11 cellular contexts compared by ENCODE assay signal in the genomic region with DNA sequence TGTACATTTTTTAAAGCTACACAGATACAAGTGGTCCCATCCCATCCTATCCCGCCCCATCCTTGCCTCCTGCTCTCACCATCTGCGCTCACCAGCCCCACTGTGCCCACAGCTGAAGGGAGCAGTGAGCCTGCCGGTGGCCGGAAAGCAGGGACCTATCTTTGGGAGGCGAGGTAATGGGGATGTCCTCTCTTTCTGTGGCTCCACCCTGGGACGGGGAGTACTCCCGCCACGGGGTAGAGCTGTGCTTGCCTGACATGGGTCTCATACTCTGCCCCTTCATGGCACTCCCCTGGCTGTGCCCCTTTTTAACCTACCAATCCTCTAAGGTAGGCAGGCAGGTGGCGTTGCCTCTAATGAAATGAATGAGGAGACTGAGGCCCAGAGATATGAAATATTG. TPM values are rescaled to one million over a fixed set of nuclear protein-coding genes. Genes with fewer than 3 reads are reported as not detected.
A peak's percentile ranks its signal among the peaks of the same experiment; 100 is the strongest.
DNase-seq lines count a peak whose midpoint lies in the region; ATAC-seq and TF ChIP-seq lines count a peak whose summit lies in the region.
"Had no signal": no experiment of that assay in that cellular context is flagged by ENCODE, and none has a peak within 500 bp of the region (broad histone marks: within the 10 kb centered on the region; RNA-seq: fewer than 3 reads in every experiment).

No MANE protein-coding gene starts in this region.

- H3K4me1 ChIP-seq in ES-I3 (ENCODE audit: insufficient read depth, low read length) (peaks cover 46% of the 10 kb centered on the region), iPS-15b (ENCODE audit: control insufficient read depth, insufficient read depth, low read length) (peaks cover 20% of the 10 kb centered on the region), psoas muscle (peaks cover 25% of the 10 kb centered on the region), vagina (peaks cover 35% of the 10 kb centered on the region), A673 (ENCODE audit: insufficient read depth, low read length, poor library complexity, severe bottlenecking) (peaks cover 4% of the 10 kb centered on the region)

- no TSS peak for BruUV-seq in A673 (replicated peaks; lab: Mats Ljungman, UMichigan)

- CTCF ChIA-PET in A673 (lab: Charles Lee), result no interaction called here

- peak; percentile 73 for DNase-seq in NCI-H1694 treated with DMSO at 0.1 percent for 48 hours (lab: John Stamatoyannopoulos, UW)
- peak in 1 of 2 donors; percentile 63 for DNase-seq in psoas muscle
- DNase-seq in vagina (ENCODE audit: extremely low spot score in 2 of 2), result no peak
- DNase-seq in A673 (ENCODE audit: low spot score), result no peak
- no peak for DNase-seq in activated CD8-positive, alpha-beta memory T cell treated with anti-CD3 and anti-CD28 coated beads, Interleukin-2, amount 50 U/mL, for 48 hours
- DNase-seq: NCI-H748 treated with DMSO at 0.1 percent for 48 hours had no signal

- POLR2A ChIA-PET in A673 (lab: Charles Lee; ENCODE audit: low non-redundant PET), result interaction anchor here (1.1 kb wide), 1 partner anchor 69 kb away, joined by 5 read pairs; no protein-coding TSS in a partner anchor

- TF ChIP-seq CTCF in psoas muscle (IDR thresholded peaks at IDR 0.05) (no peak), vagina (IDR thresholded peaks at IDR 0.05) (no peak), A673 (conservative IDR thresholded peaks at IDR 0.05; ENCODE audit: low read depth, low read length) (no peak)

- peak; percentile 17 to 45 (median 30) for ATAC-seq in psoas muscle
- ATAC-seq in HG02642 (IDR thresholded peaks at IDR 0.05; ENCODE audit: poor library complexity, unreplicated experiment), result no peak

- H3K27ac ChIP-seq in psoas muscle (peak overlapping the region; percentile 50), vagina (no peak overlapping the region), A673 (ENCODE audit: low read depth, low read length, poor library complexity, severe bottlenecking) (no peak overlapping the region)

- intact Hi-C loops in psoas muscle (cut with DNase I), result loop anchor here in 1 of 2 donors (2.0 kb wide), 1 partner anchor 73 kb away; no protein-coding TSS in a partner anchor
- intact Hi-C loops in vagina (cut with DNase I), result no loop called here
- intact Hi-C loops in A673 (cut with micrococcal nuclease; ENCODE audit: unreplicated experiment), result no loop called here

- H3K36me3 ChIP-seq in ES-I3 (ENCODE audit: insufficient read depth, low read length), result no peaks in the 10 kb centered on the region
- H3K36me3 ChIP-seq in iPS-15b (ENCODE audit: control insufficient read depth, insufficient read depth, low read length), result no peaks in the 10 kb centered on the region
- H3K36me3 ChIP-seq in psoas muscle (ENCODE audit: insufficient read depth in 1 of 2, low read depth in 1 of 2), result no peaks in the 10 kb centered on the region
- H3K36me3 ChIP-seq in vagina, result no peaks in the 10 kb centered on the region
- H3K36me3 ChIP-seq in A673 (ENCODE audit: insufficient read depth, low read length, poor library complexity, severe bottlenecking), result no peaks in the 10 kb centered on the region

- TF ChIP-seq POLR2A in vagina (IDR thresholded peaks at IDR 0.05), result no peak

- H3K9ac ChIP-seq in ES-I3 (ENCODE audit: low read depth, low read length) (peak overlapping the region; percentile 51; the same call in 1 of the 2 replicates), iPS-15b (ENCODE audit: low read depth, low read length) (no peak overlapping the region)

- 47 to 75% (median 51%) methylated on average over 9 of the region's 9 CpGs for WGBS in psoas muscle, 3 donors

- H3K9me3 ChIP-seq in ES-I3 (ENCODE audit: control insufficient read depth, insufficient read depth, low read length) (no peaks in the 10 kb centered on the region), iPS-15b (ENCODE audit: control insufficient read depth, insufficient read depth, low read length) (no peaks in the 10 kb centered on the region), psoas muscle (no peaks in the 10 kb centered on the region), vagina (no peaks in the 10 kb centered on the region), A673 (ENCODE audit: low read depth, low read length, poor library complexity, severe bottlenecking) (no peaks in the 10 kb centered on the region)

- H3K4me3 ChIP-seq in iPS-15b (ENCODE audit: low read depth, low read length), result peak overlapping the region; percentile 59
- no peak overlapping the region for H3K4me3 ChIP-seq in psoas muscle
- H3K4me3 ChIP-seq in vagina, result no peak overlapping the region
- H3K4me3 ChIP-seq in A673 (ENCODE audit: low read depth, low read length, poor library complexity, severe bottlenecking), result no peak overlapping the region

- H3K27me3 ChIP-seq in iPS-15b (ENCODE audit: control insufficient read depth, insufficient read depth, low read length), result peaks cover 20% of the 10 kb centered on the region
- H3K27me3 ChIP-seq in psoas muscle (ENCODE audit: insufficient read depth in 3 of 3, low read length in 2 of 3), result no peaks in the 10 kb centered on the region
- H3K27me3 ChIP-seq in vagina, result no peaks in the 10 kb centered on the region
- H3K27me3 ChIP-seq in A673 (replicated peaks; ENCODE audit: insufficient read depth, low read depth, low read length, poor library complexity), result no peaks in the 10 kb centered on the region

RNA-seq across cellular contexts. Expression of a gene that starts 13.3 kb away (rescaled TPM):
- 1 to 10 TPM in 1 of 4 donors, under 1 TPM in 2, not detected in 1; 0.48 to 1.4 (median 0.62) TPM for total RNA-seq in psoas muscle
- 1 to 10 TPM in 1 of 3 donors, under 1 TPM in 2; 0.25 to 1.1 (median 0.77) TPM for polyA plus RNA-seq in psoas muscle
- not detected for total RNA-seq in vagina
- total RNA-seq in A673 (2021), result 0.52 and 1.1 TPM in 2 replicates
- total RNA-seq: glomerular endothelial cell, posterior vena cava had no signal

RNA-seq across cellular contexts. Expression of a gene that starts 21.6 kb away (rescaled TPM):
- total RNA-seq in psoas muscle, result 10 to 100 TPM in 1 of 4 donors, 1 to 10 TPM in 3; 4.2 to 11.1 (median 8.6) TPM
- polyA plus RNA-seq in psoas muscle, result 10 to 100 TPM in 1 of 3 donors, 1 to 10 TPM in 2; 2.8 to 10.2 (median 6.6) TPM
- 165 TPM for total RNA-seq in vagina
- 152 and 156 TPM in 2 replicates for total RNA-seq in A673 (2021)

Comparison
In these comparisons a context has a peak if more than half of its experiments do, and no peak if none do; other contexts are left out.
1. RNA of a gene that starts 21.6 kb away (total RNA-seq): 165 TPM in vagina (single experiment) and 152 to 156 TPM in A673; 4.2 to 11.1 TPM in psoas muscle; every median in the first group is over 10 times any median in the second.